In the genomic region with DNA sequence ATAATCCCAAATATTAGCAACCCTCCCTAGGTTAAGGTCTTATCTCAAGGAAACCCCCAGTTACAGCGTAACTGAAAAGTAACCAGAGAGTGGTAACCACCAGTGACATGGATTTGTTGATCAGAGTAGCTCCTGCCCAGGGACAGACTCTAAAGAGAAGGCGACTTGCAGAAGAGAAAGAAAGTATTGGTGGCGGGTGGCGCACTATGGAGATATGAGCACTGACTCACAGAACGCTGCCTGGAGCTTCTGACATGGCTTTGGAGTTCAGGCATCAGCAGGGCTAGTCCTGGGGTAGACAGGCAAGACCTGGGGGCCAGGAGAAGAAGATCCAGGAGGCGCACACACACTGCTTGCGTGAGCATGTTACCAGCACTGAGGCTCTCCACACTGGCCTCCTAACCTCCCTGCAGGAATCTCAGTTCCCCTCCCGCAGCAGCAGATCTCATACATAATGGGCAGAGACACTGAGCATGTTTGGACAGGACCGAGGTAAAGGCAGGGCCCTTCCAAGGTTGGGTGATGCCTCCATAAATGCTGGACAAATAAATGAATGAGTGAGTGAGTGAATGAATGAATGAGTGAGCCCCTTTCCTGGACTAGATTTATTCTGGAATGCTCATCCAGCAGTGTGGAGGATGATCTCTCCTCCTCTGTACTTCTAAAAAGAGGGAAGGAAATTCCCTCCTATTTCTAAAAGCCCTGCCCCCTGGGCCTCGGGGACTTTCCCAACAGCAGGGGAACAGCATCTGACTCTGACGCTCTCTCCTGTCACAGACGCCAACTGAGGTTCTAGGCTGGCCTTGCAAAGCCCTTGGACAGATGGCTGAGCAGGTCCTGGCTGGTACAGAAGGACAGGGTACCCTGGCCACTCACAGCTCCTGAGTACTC, we compare ENCODE assay signal across 1 cellular context.
A peak's percentile ranks its signal among the peaks of the same experiment; 100 is the strongest.
TF ChIP-seq lines count a peak whose summit lies in the region.

No MANE protein-coding gene starts in this region.

TF ChIP-seq in HEK293, 187 proteins besides CTCF, POLR2A, EP300 and RAD21 (continued from another document):
- TF ChIP-seq OVOL3 (tag by site-specific recombination; IDR thresholded peaks at IDR 0.05): no peak
- no peak for TF ChIP-seq ZNF184 (tag by site-specific recombination; IDR thresholded peaks at IDR 0.05)
- peak; percentile 31; the same call in 1 of the 2 replicates for TF ChIP-seq ZIC2 (tag by site-specific recombination; IDR thresholded peaks at IDR 0.05)
- TF ChIP-seq, protein P1, sequence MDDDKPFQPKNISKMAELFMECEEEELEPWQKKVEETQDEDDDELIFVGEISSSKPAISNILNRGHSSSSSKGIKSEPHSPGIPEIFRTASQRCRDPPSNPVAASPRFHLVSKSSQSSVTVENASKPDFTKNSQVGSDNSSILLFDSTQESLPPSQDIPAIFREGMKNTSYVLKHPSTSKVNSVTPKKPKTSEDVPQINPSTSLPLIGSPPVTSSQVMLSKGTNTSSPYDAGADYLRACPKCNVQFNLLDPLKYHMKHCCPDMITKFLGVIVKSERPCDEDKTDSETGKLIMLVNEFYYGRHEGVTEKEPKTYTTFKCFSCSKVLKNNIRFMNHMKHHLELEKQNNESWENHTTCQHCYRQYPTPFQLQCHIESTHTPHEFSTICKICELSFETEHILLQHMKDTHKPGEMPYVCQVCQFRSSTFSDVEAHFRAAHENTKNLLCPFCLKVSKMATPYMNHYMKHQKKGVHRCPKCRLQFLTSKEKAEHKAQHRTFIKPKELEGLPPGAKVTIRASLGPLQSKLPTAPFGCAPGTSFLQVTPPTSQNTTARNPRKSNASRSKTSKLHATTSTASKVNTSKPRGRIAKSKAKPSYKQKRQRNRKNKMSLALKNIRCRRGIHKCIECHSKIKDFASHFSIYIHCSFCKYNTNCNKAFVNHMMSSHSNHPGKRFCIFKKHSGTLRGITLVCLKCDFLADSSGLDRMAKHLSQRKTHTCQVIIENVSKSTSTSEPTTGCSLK (tag by site-specific recombination; IDR thresholded peaks at IDR 0.05): no peak
- TF ChIP-seq, protein P2, sequence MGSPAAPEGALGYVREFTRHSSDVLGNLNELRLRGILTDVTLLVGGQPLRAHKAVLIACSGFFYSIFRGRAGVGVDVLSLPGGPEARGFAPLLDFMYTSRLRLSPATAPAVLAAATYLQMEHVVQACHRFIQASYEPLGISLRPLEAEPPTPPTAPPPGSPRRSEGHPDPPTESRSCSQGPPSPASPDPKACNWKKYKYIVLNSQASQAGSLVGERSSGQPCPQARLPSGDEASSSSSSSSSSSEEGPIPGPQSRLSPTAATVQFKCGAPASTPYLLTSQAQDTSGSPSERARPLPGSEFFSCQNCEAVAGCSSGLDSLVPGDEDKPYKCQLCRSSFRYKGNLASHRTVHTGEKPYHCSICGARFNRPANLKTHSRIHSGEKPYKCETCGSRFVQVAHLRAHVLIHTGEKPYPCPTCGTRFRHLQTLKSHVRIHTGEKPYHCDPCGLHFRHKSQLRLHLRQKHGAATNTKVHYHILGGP (tag by site-specific recombination; IDR thresholded peaks at IDR 0.05): no peak
- TF ChIP-seq ZNF664 (tag by site-specific recombination; IDR thresholded peaks at IDR 0.05): no peak
- TF ChIP-seq ZNF792 (tag by site-specific recombination; IDR thresholded peaks at IDR 0.05): no peak
- 0 out of 2 replicates have a peak, but pooled peaks have one; percentile 12 for TF ChIP-seq ZBTB48 (tag by site-specific recombination; IDR thresholded peaks at IDR 0.05)
- TF ChIP-seq ZNF623 (tag by site-specific recombination; IDR thresholded peaks at IDR 0.05): no peak
- TF ChIP-seq KLF8 (tag by site-specific recombination; IDR thresholded peaks at IDR 0.05): no peak
- TF ChIP-seq BCL11B (tag by site-specific recombination; IDR thresholded peaks at IDR 0.05; ENCODE audit: low read depth): no peak
- TF ChIP-seq ZNF157 (tag by site-specific recombination; IDR thresholded peaks at IDR 0.05): no peak
- TF ChIP-seq ZNF670 (tag by site-specific recombination; IDR thresholded peaks at IDR 0.05; ENCODE audit: low read depth): no peak
- TF ChIP-seq IKZF3 (tag by site-specific recombination; IDR thresholded peaks at IDR 0.05): no peak
- TF ChIP-seq, protein P3, sequence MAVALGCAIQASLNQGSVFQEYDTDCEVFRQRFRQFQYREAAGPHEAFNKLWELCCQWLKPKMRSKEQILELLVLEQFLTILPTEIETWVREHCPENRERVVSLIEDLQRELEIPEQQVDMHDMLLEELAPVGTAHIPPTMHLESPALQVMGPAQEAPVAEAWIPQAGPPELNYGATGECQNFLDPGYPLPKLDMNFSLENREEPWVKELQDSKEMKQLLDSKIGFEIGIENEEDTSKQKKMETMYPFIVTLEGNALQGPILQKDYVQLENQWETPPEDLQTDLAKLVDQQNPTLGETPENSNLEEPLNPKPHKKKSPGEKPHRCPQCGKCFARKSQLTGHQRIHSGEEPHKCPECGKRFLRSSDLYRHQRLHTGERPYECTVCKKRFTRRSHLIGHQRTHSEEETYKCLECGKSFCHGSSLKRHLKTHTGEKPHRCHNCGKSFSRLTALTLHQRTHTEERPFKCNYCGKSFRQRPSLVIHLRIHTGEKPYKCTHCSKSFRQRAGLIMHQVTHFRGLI (tag by site-specific recombination; IDR thresholded peaks at IDR 0.05): no peak
- TF ChIP-seq, protein P4, sequence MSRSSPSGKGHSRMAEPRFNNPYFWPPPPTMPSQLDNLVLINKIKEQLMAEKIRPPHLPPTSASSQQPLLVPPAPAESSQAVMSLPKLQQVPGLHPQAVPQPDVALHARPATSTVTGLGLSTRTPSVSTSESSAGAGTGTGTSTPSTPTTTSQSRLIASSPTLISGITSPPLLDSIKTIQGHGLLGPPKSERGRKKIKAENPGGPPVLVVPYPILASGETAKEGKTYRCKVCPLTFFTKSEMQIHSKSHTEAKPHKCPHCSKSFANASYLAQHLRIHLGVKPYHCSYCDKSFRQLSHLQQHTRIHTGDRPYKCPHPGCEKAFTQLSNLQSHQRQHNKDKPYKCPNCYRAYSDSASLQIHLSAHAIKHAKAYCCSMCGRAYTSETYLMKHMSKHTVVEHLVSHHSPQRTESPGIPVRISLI (tag by site-specific recombination; IDR thresholded peaks at IDR 0.05): no peak
- TF ChIP-seq, protein P5, sequence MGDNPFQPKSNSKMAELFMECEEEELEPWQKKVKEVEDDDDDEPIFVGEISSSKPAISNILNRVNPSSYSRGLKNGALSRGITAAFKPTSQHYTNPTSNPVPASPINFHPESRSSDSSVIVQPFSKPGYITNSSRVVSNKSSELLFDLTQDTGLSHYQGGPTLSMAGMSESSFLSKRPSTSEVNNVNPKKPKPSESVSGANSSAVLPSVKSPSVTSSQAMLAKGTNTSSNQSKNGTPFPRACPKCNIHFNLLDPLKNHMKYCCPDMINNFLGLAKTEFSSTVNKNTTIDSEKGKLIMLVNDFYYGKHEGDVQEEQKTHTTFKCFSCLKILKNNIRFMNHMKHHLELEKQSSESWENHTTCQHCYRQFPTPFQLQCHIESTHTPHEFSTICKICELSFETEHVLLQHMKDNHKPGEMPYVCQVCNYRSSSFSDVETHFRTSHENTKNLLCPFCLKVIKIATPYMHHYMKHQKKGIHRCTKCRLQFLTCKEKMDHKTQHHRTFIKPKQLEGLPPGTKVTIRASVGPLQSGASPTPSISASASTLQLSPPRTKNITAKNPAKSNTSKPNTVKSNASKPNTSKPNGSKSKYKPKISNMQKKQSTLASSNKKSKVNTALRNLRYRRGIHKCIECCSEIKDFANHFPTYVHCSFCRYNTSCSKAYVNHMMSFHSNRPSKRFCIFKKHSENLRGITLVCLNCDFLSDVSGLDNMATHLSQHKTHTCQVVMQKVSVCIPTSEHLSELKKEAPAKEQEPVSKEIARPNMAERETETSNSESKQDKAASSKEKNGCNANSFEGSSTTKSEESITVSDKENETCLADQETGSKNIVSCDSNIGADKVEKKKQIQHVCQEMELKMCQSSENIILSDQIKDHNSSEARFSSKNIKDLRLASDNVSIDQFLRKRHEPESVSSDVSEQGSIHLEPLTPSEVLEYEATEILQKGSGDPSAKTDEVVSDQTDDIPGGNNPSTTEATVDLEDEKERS (tag by site-specific recombination; IDR thresholded peaks at IDR 0.05): no peak
- TF ChIP-seq ZNF2 (tag by site-specific recombination; IDR thresholded peaks at IDR 0.05): no peak
- TF ChIP-seq, protein P6, sequence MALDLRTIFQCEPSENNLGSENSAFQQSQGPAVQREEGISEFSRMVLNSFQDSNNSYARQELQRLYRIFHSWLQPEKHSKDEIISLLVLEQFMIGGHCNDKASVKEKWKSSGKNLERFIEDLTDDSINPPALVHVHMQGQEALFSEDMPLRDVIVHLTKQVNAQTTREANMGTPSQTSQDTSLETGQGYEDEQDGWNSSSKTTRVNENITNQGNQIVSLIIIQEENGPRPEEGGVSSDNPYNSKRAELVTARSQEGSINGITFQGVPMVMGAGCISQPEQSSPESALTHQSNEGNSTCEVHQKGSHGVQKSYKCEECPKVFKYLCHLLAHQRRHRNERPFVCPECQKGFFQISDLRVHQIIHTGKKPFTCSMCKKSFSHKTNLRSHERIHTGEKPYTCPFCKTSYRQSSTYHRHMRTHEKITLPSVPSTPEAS (tag by site-specific recombination; IDR thresholded peaks at IDR 0.05): no peak
- TF ChIP-seq SCRT1 (tag by site-specific recombination; IDR thresholded peaks at IDR 0.05; ENCODE audit: borderline replicate concordance): no peak
- no peak for TF ChIP-seq ZNF433 (tag by site-specific recombination; IDR thresholded peaks at IDR 0.05; ENCODE audit: low read depth)
- no peak for TF ChIP-seq ZNF843 (tag by site-specific recombination; IDR thresholded peaks at IDR 0.05)
- TF ChIP-seq ZSCAN16 (tag by site-specific recombination; IDR thresholded peaks at IDR 0.05): peak; percentile 85
- no peak for TF ChIP-seq ZNF791 (tag by site-specific recombination; IDR thresholded peaks at IDR 0.05)
- no peak for TF ChIP-seq ZNF660 (tag by site-specific recombination; IDR thresholded peaks at IDR 0.05)
- TF ChIP-seq ZNF211 (tag by site-specific recombination; IDR thresholded peaks at IDR 0.05; ENCODE audit: low read depth): no peak
- no peak for TF ChIP-seq ZNF132 (tag by site-specific recombination; IDR thresholded peaks at IDR 0.05; ENCODE audit: borderline replicate concordance)
- TF ChIP-seq, protein P7, sequence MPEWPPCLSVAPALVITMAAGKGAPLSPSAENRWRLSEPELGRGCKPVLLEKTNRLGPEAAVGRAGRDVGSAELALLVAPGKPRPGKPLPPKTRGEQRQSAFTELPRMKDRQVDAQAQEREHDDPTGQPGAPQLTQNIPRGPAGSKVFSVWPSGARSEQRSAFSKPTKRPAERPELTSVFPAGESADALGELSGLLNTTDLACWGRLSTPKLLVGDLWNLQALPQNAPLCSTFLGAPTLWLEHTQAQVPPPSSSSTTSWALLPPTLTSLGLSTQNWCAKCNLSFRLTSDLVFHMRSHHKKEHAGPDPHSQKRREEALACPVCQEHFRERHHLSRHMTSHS (tag by site-specific recombination; IDR thresholded peaks at IDR 0.05): no peak
- TF ChIP-seq, protein P8, sequence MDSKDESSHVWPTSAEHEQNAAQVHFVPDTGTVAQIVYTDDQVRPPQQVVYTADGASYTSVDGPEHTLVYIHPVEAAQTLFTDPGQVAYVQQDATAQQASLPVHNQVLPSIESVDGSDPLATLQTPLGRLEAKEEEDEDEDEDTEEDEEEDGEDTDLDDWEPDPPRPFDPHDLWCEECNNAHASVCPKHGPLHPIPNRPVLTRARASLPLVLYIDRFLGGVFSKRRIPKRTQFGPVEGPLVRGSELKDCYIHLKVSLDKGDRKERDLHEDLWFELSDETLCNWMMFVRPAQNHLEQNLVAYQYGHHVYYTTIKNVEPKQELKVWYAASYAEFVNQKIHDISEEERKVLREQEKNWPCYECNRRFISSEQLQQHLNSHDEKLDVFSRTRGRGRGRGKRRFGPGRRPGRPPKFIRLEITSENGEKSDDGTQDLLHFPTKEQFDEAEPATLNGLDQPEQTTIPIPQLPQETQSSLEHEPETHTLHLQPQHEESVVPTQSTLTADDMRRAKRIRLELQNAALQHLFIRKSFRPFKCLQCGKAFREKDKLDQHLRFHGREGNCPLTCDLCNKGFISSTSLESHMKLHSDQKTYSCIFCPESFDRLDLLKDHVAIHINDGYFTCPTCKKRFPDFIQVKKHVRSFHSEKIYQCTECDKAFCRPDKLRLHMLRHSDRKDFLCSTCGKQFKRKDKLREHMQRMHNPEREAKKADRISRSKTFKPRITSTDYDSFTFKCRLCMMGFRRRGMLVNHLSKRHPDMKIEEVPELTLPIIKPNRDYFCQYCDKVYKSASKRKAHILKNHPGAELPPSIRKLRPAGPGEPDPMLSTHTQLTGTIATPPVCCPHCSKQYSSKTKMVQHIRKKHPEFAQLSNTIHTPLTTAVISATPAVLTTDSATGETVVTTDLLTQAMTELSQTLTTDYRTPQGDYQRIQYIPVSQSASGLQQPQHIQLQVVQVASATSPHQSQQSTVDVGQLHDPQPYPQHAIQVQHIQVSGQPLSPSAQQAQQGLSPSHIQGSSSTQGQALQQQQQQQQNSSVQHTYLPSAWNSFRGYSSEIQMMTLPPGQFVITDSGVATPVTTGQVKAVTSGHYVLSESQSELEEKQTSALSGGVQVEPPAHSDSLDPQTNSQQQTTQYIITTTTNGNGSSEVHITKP (tag by site-specific recombination; IDR thresholded peaks at IDR 0.05): peak; percentile 87
- TF ChIP-seq ZNF561 (tag by site-specific recombination; IDR thresholded peaks at IDR 0.05; ENCODE audit: borderline replicate concordance): 0 out of 2 replicates have a peak, but pooled peaks have one; percentile 10
- TF ChIP-seq MYNN (tag by site-specific recombination; IDR thresholded peaks at IDR 0.05; ENCODE audit: borderline replicate concordance): no peak
- TF ChIP-seq ZNF677 (tag by site-specific recombination; IDR thresholded peaks at IDR 0.05): no peak
- peak; percentile 98 for TF ChIP-seq ZNF24 (tag by site-specific recombination; IDR thresholded peaks at IDR 0.05)
